8 cellular contexts compared by ENCODE assay signal in genomic region chr9:133147412-133148271, GRCh38. TPM values are rescaled to one million over a fixed set of nuclear protein-coding genes. Genes with fewer than 3 reads are reported as not detected.
DNase-seq lines count a peak whose midpoint lies in the region; ATAC-seq and TF ChIP-seq lines count a peak whose summit lies in the region.

No MANE protein-coding gene starts in this region.

- ATAC-seq in PC-3 (peak; percentile 13), GM18517 (IDR thresholded peaks at IDR 0.05; ENCODE audit: unreplicated experiment) (no peak)
- peak; percentile 24 to 43 for ATAC-seq in naive thymus-derived CD8-positive, alpha-beta T cell
- no peak for ATAC-seq in stimulated activated memory B cell treated with anti-CD40 and anti-IgM and Interleukin-4, amounts not matched to agents 10 μg/mL and 1 μg/mL and 100 μg/mL, for 72 hours

- peaks cover 26 to 58% (median 53%) of the 10 kb centered on the region in 4 donors for H3K4me1 Mint-ChIP-seq in naive thymus-derived CD8-positive, alpha-beta T cell
- peaks cover 60% of the 10 kb centered on the region for H3K4me1 Mint-ChIP-seq in stimulated activated memory B cell treated with anti-CD40 and anti-IgM and Interleukin-4, amounts not matched to agents 10 μg/mL and 1 μg/mL and 100 μg/mL, for 72 hours

- peak overlapping the region; percentile 80 to 100 (median 98) for H3K27ac Mint-ChIP-seq in naive thymus-derived CD8-positive, alpha-beta T cell
- peak overlapping the region; percentile 92 for H3K27ac Mint-ChIP-seq in stimulated activated memory B cell treated with anti-CD40 and anti-IgM and Interleukin-4, amounts not matched to agents 10 μg/mL and 1 μg/mL and 100 μg/mL, for 72 hours

- H3K36me3 Mint-ChIP-seq in naive thymus-derived CD8-positive, alpha-beta T cell, result peaks cover 0 to 2% (median 0%) of the 10 kb centered on the region in 3 donors
- no peaks in the 10 kb centered on the region for H3K36me3 Mint-ChIP-seq in stimulated activated memory B cell treated with anti-CD40 and anti-IgM and Interleukin-4, amounts not matched to agents 10 μg/mL and 1 μg/mL and 100 μg/mL, for 72 hours

- H3K9me3 ChIP-seq in HUES64 (ENCODE audit: insufficient read depth, low read depth, low read length) (no peaks in the 10 kb centered on the region), PC-3 (ENCODE audit: low read length) (no peaks in the 10 kb centered on the region), esophagus squamous epithelium (no peaks in the 10 kb centered on the region)

- H3K4me3 Mint-ChIP-seq in naive thymus-derived CD8-positive, alpha-beta T cell, result peak overlapping the region; percentile 82 to 98 (median 94)
- H3K4me3 Mint-ChIP-seq in stimulated activated memory B cell treated with anti-CD40 and anti-IgM and Interleukin-4, amounts not matched to agents 10 μg/mL and 1 μg/mL and 100 μg/mL, for 72 hours, result peak overlapping the region; percentile 91

- H3K9ac ChIP-seq in HUES64 (ENCODE audit: low read depth, low read length) (peak overlapping the region; percentile 46; the same call in 1 of the 2 replicates), PC-3 (ENCODE audit: low read length) (peak overlapping the region; percentile 86)

- peaks cover 56% of the 10 kb centered on the region for H3K79me2 ChIP-seq in PC-3 (ENCODE audit: low read length)

- BruUV-seq in PC-3 (replicated peaks; lab: Mats Ljungman, UMichigan), result TSS peak; percentile 51

- no peaks in the 10 kb centered on the region for H3F3A ChIP-seq in PC-3 (ENCODE audit: low read length, unreplicated experiment)

- peak overlapping the region; percentile 85 for H3K4me3 ChIP-seq in HUES64 (ENCODE audit: low read length)
- H3K4me3 ChIP-seq in PC-3 (ENCODE audit: low read length), result peak overlapping the region; percentile 91
- H3K4me3 ChIP-seq in esophagus squamous epithelium, result peak overlapping the region; percentile 71 to 91 (median 76)

- no peaks in the 10 kb centered on the region for H3K9me2 ChIP-seq in PC-3 (replicated peaks; ENCODE audit: low read length)

- no peaks in the 10 kb centered on the region for H3K9me3 Mint-ChIP-seq in naive thymus-derived CD8-positive, alpha-beta T cell
- no peaks in the 10 kb centered on the region for H3K9me3 Mint-ChIP-seq in stimulated activated memory B cell treated with anti-CD40 and anti-IgM and Interleukin-4, amounts not matched to agents 10 μg/mL and 1 μg/mL and 100 μg/mL, for 72 hours

- no peak for TF ChIP-seq POLR2A in esophagus squamous epithelium (IDR thresholded peaks at IDR 0.05)

- H3K27ac ChIP-seq in HUES64 (ENCODE audit: low read depth, low read length), result peak overlapping the region; percentile 33; the same call in 1 of the 2 replicates
- H3K27ac ChIP-seq in PC-3 (ENCODE audit: low read length), result peak overlapping the region; percentile 69
- H3K27ac ChIP-seq in esophagus squamous epithelium, result peak overlapping the region; percentile 96 to 97 (median 97)

- CTCF ChIA-PET in PC-3 (lab: Charles Lee), result interaction anchor here (0.9 kb wide), 1 partner anchor 12 kb away, joined by 5 read pairs; no protein-coding TSS in a partner anchor

- H3K4me2 ChIP-seq in PC-3 (ENCODE audit: low read length), result peak overlapping the region; percentile 100

- intact Hi-C loops in PC-3 (cut with micrococcal nuclease), result loop anchor here (2.0 kb wide), 3 partner anchors 27 to 117 kb away; partner anchors contain the start of genes GTF3C5 and RALGDS
- intact Hi-C loops in esophagus squamous epithelium (cut with DNase I), result loop anchor here (5.0 kb wide), 1 partner anchor 105 kb away; no protein-coding TSS in a partner anchor

- peak; percentile 94 for DNase-seq in DMS53 (lab: John Stamatoyannopoulos, UW)
- DNase-seq in PC-3, result peak; percentile 74
- DNase-seq in activated T-helper 1 cell treated with Interleukin-2 at 50 U/mL for 16 hours (ENCODE audit: low read depth), result peak; percentile 68
- DNase-seq in esophagus squamous epithelium (lab: John Stamatoyannopoulos, UW), result no peak
- DNase-seq in naive thymus-derived CD8-positive, alpha-beta T cell, result peak; percentile 73 to 94 (median 88)

- H3K4me1 ChIP-seq in HUES64 (ENCODE audit: insufficient read depth, low read length) (peaks cover 10% of the 10 kb centered on the region; the same call in 1 of the 2 replicates), PC-3 (ENCODE audit: insufficient read depth, low read length) (peaks cover 22% of the 10 kb centered on the region), esophagus squamous epithelium (peaks cover 44 to 85% (median 45%) of the 10 kb centered on the region in 3 donors)

- H2AFZ ChIP-seq in PC-3 (ENCODE audit: low read length), result no peak overlapping the region

- TF ChIP-seq CTCF in PC-3 (conservative IDR thresholded peaks at IDR 0.05; ENCODE audit: low read depth, low read length) (peak; percentile 83), esophagus squamous epithelium (IDR thresholded peaks at IDR 0.05) (peak; percentile 95 to 99 (median 98))

- POLR2A ChIA-PET in PC-3 (lab: Charles Lee; ENCODE audit: unreplicated experiment), result no interaction called here
- POLR2A ChIA-PET in naive thymus-derived CD8-positive, alpha-beta T cell (lab: Charles Lee), result interaction anchor here (0.5 to 4.0 kb wide), 16 partner anchors 14 to 118 kb away, joined by 3 to 43 read pairs (median 4); partner anchors contain the start of genes GBGT1, GTF3C5 and RALGDS

- H3K36me3 ChIP-seq in HUES64 (ENCODE audit: insufficient read depth, low read length) (no peaks in the 10 kb centered on the region), PC-3 (ENCODE audit: low read depth, low read length) (no peaks in the 10 kb centered on the region; the same call in 1 of the 2 replicates), esophagus squamous epithelium (no peaks in the 10 kb centered on the region)

- 0 out of 2 replicates have a peak, but pooled peaks cover 3% of the 10 kb centered on the region for H3K27me3 ChIP-seq in HUES64 (ENCODE audit: insufficient read depth, low read length)
- H3K27me3 ChIP-seq in PC-3 (ENCODE audit: low read length), result no peaks in the 10 kb centered on the region
- no peaks in the 10 kb centered on the region for H3K27me3 ChIP-seq in esophagus squamous epithelium

- H4K20me1 ChIP-seq in PC-3 (ENCODE audit: low read length), result peaks cover 9% of the 10 kb centered on the region

- WGBS in HUES64, result 48% methylated on average over 15 of the region's 15 CpGs
- WGBS in esophagus squamous epithelium, 2 donors, result 11 to 18% methylated on average over 9 to 12 of the region's 15 CpGs

- H3K27me3 Mint-ChIP-seq in naive thymus-derived CD8-positive, alpha-beta T cell, result no peaks in the 10 kb centered on the region
- no peaks in the 10 kb centered on the region for H3K27me3 Mint-ChIP-seq in stimulated activated memory B cell treated with anti-CD40 and anti-IgM and Interleukin-4, amounts not matched to agents 10 μg/mL and 1 μg/mL and 100 μg/mL, for 72 hours

RNA-seq across cellular contexts. Expression of gene GBGT1, which starts 16.1 kb away (rescaled TPM):
- polyA plus RNA-seq in HUES64 (2013, experiment 1 of 2), result 4.8 TPM
- 4.9 TPM for polyA plus RNA-seq in HUES64 (2013, experiment 2 of 2)
- not detected in 2 replicates for total RNA-seq in PC-3 (2014; rRNA removed)
- 1 to 10 TPM; 3.0 to 8.8 (median 3.8) TPM for total RNA-seq in esophagus squamous epithelium
- 1 to 10 TPM; 4.1 to 4.9 TPM for total RNA-seq in naive thymus-derived CD8-positive, alpha-beta T cell
- not detected for polyA plus RNA-seq in naive thymus-derived CD8-positive, alpha-beta T cell

RNA-seq across cellular contexts. Expression of gene RALGDS, which starts 26.6 kb away (rescaled TPM):
- polyA plus RNA-seq in HUES64 (2013, experiment 1 of 2), result 16.8 TPM
- 24.6 TPM for polyA plus RNA-seq in HUES64 (2013, experiment 2 of 2)
- total RNA-seq in PC-3 (2014; rRNA removed) (30.5 and 32.2 TPM in 2 replicates), esophagus squamous epithelium (10 to 100 TPM; 53.4 to 71.1 (median 55.3) TPM)
- total RNA-seq in naive thymus-derived CD8-positive, alpha-beta T cell, result 10 to 100 TPM; 93.7 to 99.9 TPM
- 10 to 100 TPM; 14.1 to 35.5 (median 29.4) TPM for polyA plus RNA-seq in naive thymus-derived CD8-positive, alpha-beta T cell

Comparison
In these comparisons a context has a peak if more than half of its experiments do, and no peak if none do; other contexts are left out.
1. H3K27ac ChIP-seq: peak in every context shown above with its lines; median percentile 97 in esophagus squamous epithelium; 69 in PC-3; 33 in HUES64.
2. ATAC-seq: peak in PC-3 (single experiment) and naive thymus-derived CD8-positive, alpha-beta T cell (2 of 2); none in stimulated activated memory B cell treated with anti-CD40 and anti-IgM and Interleukin-4, amounts not matched to agents 10 μg/mL and 1 μg/mL and 100 μg/mL, for 72 hours (single experiment) and GM18517 (single experiment).
3. Peak in every context shown above with its lines, with median percentiles within 50 percentile points of each other: H3K4me3 ChIP-seq.